1 cellular context compared by ENCODE assay signal in the genomic region with DNA sequence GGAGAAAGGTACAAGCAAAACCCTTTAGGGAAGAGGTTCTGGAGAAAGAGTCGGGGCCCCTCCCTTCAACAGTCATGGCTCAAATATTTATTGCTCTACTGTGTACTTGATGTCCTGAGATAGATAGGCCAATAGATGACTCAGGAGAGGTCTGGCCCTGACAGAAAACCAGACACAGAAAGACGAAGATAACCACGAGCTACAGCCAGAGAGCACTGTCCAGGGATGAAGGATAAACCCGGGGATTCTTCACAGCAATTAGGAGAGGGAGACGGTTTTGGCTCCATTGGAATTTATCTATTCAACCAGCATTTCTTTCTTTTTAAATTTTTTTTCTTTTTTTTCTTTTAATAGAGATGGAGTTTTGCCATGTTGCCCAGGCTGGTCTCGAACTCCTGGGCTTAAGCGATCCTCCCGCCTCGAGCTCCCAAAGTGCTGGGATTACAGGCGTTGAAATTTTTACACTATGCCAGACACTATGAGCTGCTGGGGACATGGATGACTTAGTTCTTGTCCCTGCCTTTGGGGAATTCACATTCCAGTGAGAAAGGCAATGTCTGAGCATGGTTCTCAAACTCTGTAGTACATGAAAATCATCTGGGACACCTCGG.
TF ChIP-seq lines count a peak whose summit lies in the region.

No MANE protein-coding gene starts in this region.

TF ChIP-seq in K562, 482 proteins besides CTCF, POLR2A, EP300 and RAD21 (continues in another document):
- TF ChIP-seq, protein P1, sequence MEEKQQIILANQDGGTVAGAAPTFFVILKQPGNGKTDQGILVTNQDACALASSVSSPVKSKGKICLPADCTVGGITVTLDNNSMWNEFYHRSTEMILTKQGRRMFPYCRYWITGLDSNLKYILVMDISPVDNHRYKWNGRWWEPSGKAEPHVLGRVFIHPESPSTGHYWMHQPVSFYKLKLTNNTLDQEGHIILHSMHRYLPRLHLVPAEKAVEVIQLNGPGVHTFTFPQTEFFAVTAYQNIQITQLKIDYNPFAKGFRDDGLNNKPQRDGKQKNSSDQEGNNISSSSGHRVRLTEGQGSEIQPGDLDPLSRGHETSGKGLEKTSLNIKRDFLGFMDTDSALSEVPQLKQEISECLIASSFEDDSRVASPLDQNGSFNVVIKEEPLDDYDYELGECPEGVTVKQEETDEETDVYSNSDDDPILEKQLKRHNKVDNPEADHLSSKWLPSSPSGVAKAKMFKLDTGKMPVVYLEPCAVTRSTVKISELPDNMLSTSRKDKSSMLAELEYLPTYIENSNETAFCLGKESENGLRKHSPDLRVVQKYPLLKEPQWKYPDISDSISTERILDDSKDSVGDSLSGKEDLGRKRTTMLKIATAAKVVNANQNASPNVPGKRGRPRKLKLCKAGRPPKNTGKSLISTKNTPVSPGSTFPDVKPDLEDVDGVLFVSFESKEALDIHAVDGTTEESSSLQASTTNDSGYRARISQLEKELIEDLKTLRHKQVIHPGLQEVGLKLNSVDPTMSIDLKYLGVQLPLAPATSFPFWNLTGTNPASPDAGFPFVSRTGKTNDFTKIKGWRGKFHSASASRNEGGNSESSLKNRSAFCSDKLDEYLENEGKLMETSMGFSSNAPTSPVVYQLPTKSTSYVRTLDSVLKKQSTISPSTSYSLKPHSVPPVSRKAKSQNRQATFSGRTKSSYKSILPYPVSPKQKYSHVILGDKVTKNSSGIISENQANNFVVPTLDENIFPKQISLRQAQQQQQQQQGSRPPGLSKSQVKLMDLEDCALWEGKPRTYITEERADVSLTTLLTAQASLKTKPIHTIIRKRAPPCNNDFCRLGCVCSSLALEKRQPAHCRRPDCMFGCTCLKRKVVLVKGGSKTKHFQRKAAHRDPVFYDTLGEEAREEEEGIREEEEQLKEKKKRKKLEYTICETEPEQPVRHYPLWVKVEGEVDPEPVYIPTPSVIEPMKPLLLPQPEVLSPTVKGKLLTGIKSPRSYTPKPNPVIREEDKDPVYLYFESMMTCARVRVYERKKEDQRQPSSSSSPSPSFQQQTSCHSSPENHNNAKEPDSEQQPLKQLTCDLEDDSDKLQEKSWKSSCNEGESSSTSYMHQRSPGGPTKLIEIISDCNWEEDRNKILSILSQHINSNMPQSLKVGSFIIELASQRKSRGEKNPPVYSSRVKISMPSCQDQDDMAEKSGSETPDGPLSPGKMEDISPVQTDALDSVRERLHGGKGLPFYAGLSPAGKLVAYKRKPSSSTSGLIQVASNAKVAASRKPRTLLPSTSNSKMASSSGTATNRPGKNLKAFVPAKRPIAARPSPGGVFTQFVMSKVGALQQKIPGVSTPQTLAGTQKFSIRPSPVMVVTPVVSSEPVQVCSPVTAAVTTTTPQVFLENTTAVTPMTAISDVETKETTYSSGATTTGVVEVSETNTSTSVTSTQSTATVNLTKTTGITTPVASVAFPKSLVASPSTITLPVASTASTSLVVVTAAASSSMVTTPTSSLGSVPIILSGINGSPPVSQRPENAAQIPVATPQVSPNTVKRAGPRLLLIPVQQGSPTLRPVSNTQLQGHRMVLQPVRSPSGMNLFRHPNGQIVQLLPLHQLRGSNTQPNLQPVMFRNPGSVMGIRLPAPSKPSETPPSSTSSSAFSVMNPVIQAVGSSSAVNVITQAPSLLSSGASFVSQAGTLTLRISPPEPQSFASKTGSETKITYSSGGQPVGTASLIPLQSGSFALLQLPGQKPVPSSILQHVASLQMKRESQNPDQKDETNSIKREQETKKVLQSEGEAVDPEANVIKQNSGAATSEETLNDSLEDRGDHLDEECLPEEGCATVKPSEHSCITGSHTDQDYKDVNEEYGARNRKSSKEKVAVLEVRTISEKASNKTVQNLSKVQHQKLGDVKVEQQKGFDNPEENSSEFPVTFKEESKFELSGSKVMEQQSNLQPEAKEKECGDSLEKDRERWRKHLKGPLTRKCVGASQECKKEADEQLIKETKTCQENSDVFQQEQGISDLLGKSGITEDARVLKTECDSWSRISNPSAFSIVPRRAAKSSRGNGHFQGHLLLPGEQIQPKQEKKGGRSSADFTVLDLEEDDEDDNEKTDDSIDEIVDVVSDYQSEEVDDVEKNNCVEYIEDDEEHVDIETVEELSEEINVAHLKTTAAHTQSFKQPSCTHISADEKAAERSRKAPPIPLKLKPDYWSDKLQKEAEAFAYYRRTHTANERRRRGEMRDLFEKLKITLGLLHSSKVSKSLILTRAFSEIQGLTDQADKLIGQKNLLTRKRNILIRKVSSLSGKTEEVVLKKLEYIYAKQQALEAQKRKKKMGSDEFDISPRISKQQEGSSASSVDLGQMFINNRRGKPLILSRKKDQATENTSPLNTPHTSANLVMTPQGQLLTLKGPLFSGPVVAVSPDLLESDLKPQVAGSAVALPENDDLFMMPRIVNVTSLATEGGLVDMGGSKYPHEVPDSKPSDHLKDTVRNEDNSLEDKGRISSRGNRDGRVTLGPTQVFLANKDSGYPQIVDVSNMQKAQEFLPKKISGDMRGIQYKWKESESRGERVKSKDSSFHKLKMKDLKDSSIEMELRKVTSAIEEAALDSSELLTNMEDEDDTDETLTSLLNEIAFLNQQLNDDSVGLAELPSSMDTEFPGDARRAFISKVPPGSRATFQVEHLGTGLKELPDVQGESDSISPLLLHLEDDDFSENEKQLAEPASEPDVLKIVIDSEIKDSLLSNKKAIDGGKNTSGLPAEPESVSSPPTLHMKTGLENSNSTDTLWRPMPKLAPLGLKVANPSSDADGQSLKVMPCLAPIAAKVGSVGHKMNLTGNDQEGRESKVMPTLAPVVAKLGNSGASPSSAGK (IDR thresholded peaks at IDR 0.05): peak; percentile 64
- TF ChIP-seq MCM3 (IDR thresholded peaks at IDR 0.05) (no peak), BCOR (IDR thresholded peaks at IDR 0.05) (peak; percentile 63), PML (IDR thresholded peaks at IDR 0.05; ENCODE audit: low read length) (0 out of 2 replicates have a peak, but pooled peaks have one; percentile 26), ZNF263 (CRISPR knock-in tag; IDR thresholded peaks at IDR 0.05; ENCODE audit: borderline replicate concordance) (peak; percentile 99), TOE1 (IDR thresholded peaks at IDR 0.05; ENCODE audit: borderline replicate concordance) (0 out of 2 replicates have a peak, but pooled peaks have one; percentile 27), TOE1 (CRISPR knock-in tag; IDR thresholded peaks at IDR 0.05; ENCODE audit: borderline replicate concordance, low read depth) (no peak), ZNF77 (CRISPR knock-in tag; IDR thresholded peaks at IDR 0.05) (no peak), STAT5A (IDR thresholded peaks at IDR 0.05; ENCODE audit: borderline replicate concordance, low read length) (peak; percentile 42; the same call in 1 of the 2 replicates), RNF2 (IDR thresholded peaks at IDR 0.05) (peak; percentile 59; the same call in 1 of the 2 replicates), ARNT (IDR thresholded peaks at IDR 0.05) (peak in 1 of 2 experiments; percentile 49; a peak in 1 of 4 replicates), TAF9B (IDR thresholded peaks at IDR 0.05; ENCODE audit: partially characterized antibody) (no peak), SETDB1 (IDR thresholded peaks at IDR 0.05; ENCODE audit: low read length) (no peak), MNT (conservative IDR thresholded peaks at IDR 0.05) (peak; percentile 29 to 55; a peak in 2 of 4 replicates), SRF (CRISPR knock-in tag; IDR thresholded peaks at IDR 0.05) (no peak), ZNF3 (CRISPR knock-in tag; IDR thresholded peaks at IDR 0.05) (no peak), ZFP91 (CRISPR knock-in tag; IDR thresholded peaks at IDR 0.05) (no peak), ATF7 (IDR thresholded peaks at IDR 0.05) (0 out of 2 replicates have a peak, but pooled peaks have one; percentile 43), CBFA2T3 (IDR thresholded peaks at IDR 0.05) (peak; percentile 81), MLLT1 (IDR thresholded peaks at IDR 0.05) (peak in 1 of 2 experiments; percentile 83; a peak in 2 of 4 replicates), POLR2H (tag; IDR thresholded peaks at IDR 0.05; ENCODE audit: low read depth) (no peak), SMAD1 (IDR thresholded peaks at IDR 0.05; ENCODE audit: low read depth, low read length, partially characterized antibody) (no peak), ZNF75A (CRISPR knock-in tag; IDR thresholded peaks at IDR 0.05) (no peak), ZNF316 (IDR thresholded peaks at IDR 0.05) (peak; percentile 44; the same call in 1 of the 2 replicates), GTF3C2 (IDR thresholded peaks at IDR 0.05; ENCODE audit: borderline replicate concordance, extremely low read depth, insufficient read length) (peak; percentile 37)
- TF ChIP-seq, protein P2, sequence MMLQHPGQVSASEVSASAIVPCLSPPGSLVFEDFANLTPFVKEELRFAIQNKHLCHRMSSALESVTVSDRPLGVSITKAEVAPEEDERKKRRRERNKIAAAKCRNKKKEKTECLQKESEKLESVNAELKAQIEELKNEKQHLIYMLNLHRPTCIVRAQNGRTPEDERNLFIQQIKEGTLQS (IDR thresholded peaks at IDR 0.05): peak; percentile 83
- TF ChIP-seq, protein P2 (CRISPR knock-in tag; conservative IDR thresholded peaks at IDR 0.05): peak; percentile 80
